Comparison of ENCODE assay signal across 18 cellular contexts in genomic region chr1:54874079-54874830, GRCh38.
"Had no signal": no experiment of that assay in that cellular context is flagged by ENCODE, and none has a peak within 500 bp of the region (broad histone marks: within the 10 kb centered on the region; RNA-seq: fewer than 3 reads in every experiment).

No MANE protein-coding gene starts in this region.

- H3K27me3 ChIP-seq: colonic mucosa, ovary, sigmoid colon had no signal

- DNase-seq: activated CD4-positive, alpha-beta memory T cell treated with anti-CD3 and anti-CD28 coated beads for 36 hours; activated CD4-positive, alpha-beta T cell treated with anti-CD3 and anti-CD28 coated beads for 1 hour; activated gamma-delta T cell treated with Interleukin-2 at 50 U/mL for 16 hours; activated naive CD8-positive, alpha-beta T cell treated with anti-CD3 and anti-CD28 coated beads, Interleukin-2, amount 10 ng/mL, durations not matched to agents 7 days and 5 days; activated T-cell treated with anti-CD3 and anti-CD28 coated beads, Interleukin-2, amount 50 U/mL, for 4 hours; anterior cingulate cortex; colonic mucosa; effector CD8-positive, alpha-beta T cell; mesendoderm; ovary; sigmoid colon; stimulated activated CD4-positive, alpha-beta T cell treated with anti-CD3 and anti-CD28 coated beads, Interleukin-4, amount 100 ng/mL, for 1 hour; stimulated activated CD8-positive, alpha-beta memory T cell treated with anti-CD3 and anti-CD28 coated beads, Interleukin-4, amount 100 ng/mL, for 48 hours; SW 1271 had no signal

- H3K27ac ChIP-seq: colonic mucosa, ovary, sigmoid colon had no signal

- ATAC-seq: activated T-cell treated with anti-CD3 and anti-CD28 coated beads, Interleukin-2, amount 50 U/mL, for 4 hours; left lobe of liver had no signal

- H3K4me1 Mint-ChIP-seq: activated naive CD8-positive, alpha-beta T cell treated with anti-CD3 and anti-CD28 coated beads, Interleukin-2, amount 10 ng/mL, durations not matched to agents 7 days and 5 days had no signal

- H3K4me3 Mint-ChIP-seq: activated CD4-positive, alpha-beta memory T cell treated with anti-CD3 and anti-CD28 coated beads for 36 hours; activated naive CD8-positive, alpha-beta T cell treated with anti-CD3 and anti-CD28 coated beads, Interleukin-2, amount 10 ng/mL, durations not matched to agents 7 days and 5 days; activated T-cell treated with anti-CD3 and anti-CD28 coated beads, Interleukin-2, amount 50 U/mL, for 4 hours; neural crest cell; stimulated activated naive CD8-positive, alpha-beta T cell treated with anti-CD3 and anti-CD28 coated beads, Interleukin-15, Interleukin-2, amounts not matched to agents 100 ng/mL and 50 ng/mL, for 24 hours; T-helper 2 cell treated with Interferon-gamma antibody and Interleukin-4, amounts not matched to agents 5 μg/mL and 100 μg/mL, for 36 hours had no signal

- H3K4me1 ChIP-seq: colonic mucosa, sigmoid colon had no signal

- H3K4me3 ChIP-seq: colonic mucosa, ovary, sigmoid colon had no signal

- H3K9me3 Mint-ChIP-seq: activated CD4-positive, alpha-beta memory T cell treated with anti-CD3 and anti-CD28 coated beads for 36 hours; activated naive CD8-positive, alpha-beta T cell treated with anti-CD3 and anti-CD28 coated beads, Interleukin-2, amount 10 ng/mL, durations not matched to agents 7 days and 5 days; activated T-cell treated with anti-CD3 and anti-CD28 coated beads, Interleukin-2, amount 50 U/mL, for 4 hours; neural crest cell; stimulated activated naive CD8-positive, alpha-beta T cell treated with anti-CD3 and anti-CD28 coated beads, Interleukin-15, Interleukin-2, amounts not matched to agents 100 ng/mL and 50 ng/mL, for 24 hours; T-helper 2 cell treated with Interferon-gamma antibody and Interleukin-4, amounts not matched to agents 5 μg/mL and 100 μg/mL, for 36 hours had no signal

- H3K27me3 Mint-ChIP-seq: activated CD4-positive, alpha-beta memory T cell treated with anti-CD3 and anti-CD28 coated beads for 36 hours; activated naive CD8-positive, alpha-beta T cell treated with anti-CD3 and anti-CD28 coated beads, Interleukin-2, amount 10 ng/mL, durations not matched to agents 7 days and 5 days; stimulated activated naive CD8-positive, alpha-beta T cell treated with anti-CD3 and anti-CD28 coated beads, Interleukin-15, Interleukin-2, amounts not matched to agents 100 ng/mL and 50 ng/mL, for 24 hours had no signal

- H3K9me3 ChIP-seq: colonic mucosa, ovary, sigmoid colon had no signal

- H3K27ac Mint-ChIP-seq: activated CD4-positive, alpha-beta memory T cell treated with anti-CD3 and anti-CD28 coated beads for 36 hours; activated naive CD8-positive, alpha-beta T cell treated with anti-CD3 and anti-CD28 coated beads, Interleukin-2, amount 10 ng/mL, durations not matched to agents 7 days and 5 days; stimulated activated naive CD8-positive, alpha-beta T cell treated with anti-CD3 and anti-CD28 coated beads, Interleukin-15, Interleukin-2, amounts not matched to agents 100 ng/mL and 50 ng/mL, for 24 hours; T-helper 2 cell treated with Interferon-gamma antibody and Interleukin-4, amounts not matched to agents 5 μg/mL and 100 μg/mL, for 36 hours had no signal

- H3K36me3 ChIP-seq: ovary had no signal
